19 cellular contexts compared by ENCODE assay signal in the genomic region with DNA sequence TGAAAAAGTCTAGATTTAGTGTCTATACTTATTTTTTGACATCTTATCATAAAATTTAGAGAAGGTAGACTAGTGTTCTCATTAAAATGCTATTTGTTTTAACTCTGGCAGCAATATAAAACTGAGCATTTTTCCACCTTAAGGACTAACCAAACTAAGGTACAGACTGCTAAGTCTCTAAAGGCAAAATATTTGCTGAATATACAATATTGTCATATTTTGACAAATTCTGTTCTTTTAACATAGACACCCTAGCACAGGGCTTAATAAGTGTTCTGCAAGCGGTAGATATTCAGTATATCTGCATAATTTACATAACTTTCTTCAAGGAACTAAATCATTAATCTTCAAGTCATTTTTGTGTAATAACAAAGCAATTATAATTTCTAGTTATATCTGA. TPM values are rescaled to one million over a fixed set of nuclear protein-coding genes. Genes with fewer than 3 reads are reported as not detected.
DNase-seq lines count a peak whose midpoint lies in the region; ATAC-seq, FAIRE-seq and TF ChIP-seq lines count a peak whose summit lies in the region.
"Had no signal": no experiment of that assay in that cellular context is flagged by ENCODE, and none has a peak within 500 bp of the region (broad histone marks: within the 10 kb centered on the region; RNA-seq: fewer than 3 reads in every experiment).

No MANE protein-coding gene starts in this region.

- POLR2A ChIA-PET in A549 (lab: Yijun Ruan, JAX): no interaction called here
- POLR2A ChIA-PET in K562 (lab: Yijun Ruan, JAX): no interaction called here
- POLR2A ChIA-PET in SK-N-SH (lab: Yijun Ruan, JAX): no interaction called here

- H3K4me1 ChIP-seq in A549 (0 out of 3 replicates have a peak, but pooled peaks cover 4% of the 10 kb centered on the region), K562 (replicated peaks in 1 of 2; ENCODE audit: control insufficient read depth in 2 of 2, insufficient read depth in 2 of 2, low read length in 2 of 2) (no peaks in the 10 kb centered on the region), SK-N-SH (ENCODE audit: control insufficient read depth in 1 of 2, insufficient read depth in 2 of 2, low read depth in 1 of 2, low read length in 1 of 2) (peaks cover 8 to 18% of the 10 kb centered on the region in 2 experiments; a peak in 1 of 4 replicates)

- H3K27me3 ChIP-seq in K562 (ENCODE audit: control insufficient read depth in 2 of 2, insufficient read depth in 2 of 2, low read length in 2 of 2) (no peaks in the 10 kb centered on the region), SK-N-SH (ENCODE audit: insufficient read depth) (no peaks in the 10 kb centered on the region)
- H3K27me3 ChIP-seq: BLaER1 had no signal

- H3K9me1 ChIP-seq in K562 (ENCODE audit: control insufficient read depth, insufficient read depth, low read length): no peaks in the 10 kb centered on the region

- no peak for TF ChIP-seq POLR2A in A549 (IDR thresholded peaks at IDR 0.05; ENCODE audit: low read length)
- no peak for TF ChIP-seq POLR2A in H54 (IDR thresholded peaks at IDR 0.05; ENCODE audit: low read depth, low read length)
- TF ChIP-seq POLR2A in K562 (conservative IDR thresholded peaks at IDR 0.05): no peak

- no peaks in the 10 kb centered on the region for H3K36me3 ChIP-seq in K562 (ENCODE audit: control insufficient read depth, insufficient read depth, low read length)
- H3K36me3 ChIP-seq in SK-N-SH (replicated peaks in 1 of 2; ENCODE audit: control insufficient read depth in 1 of 2, insufficient read depth in 2 of 2, low read length in 1 of 2): peaks cover 6 to 8% of the 10 kb centered on the region in 2 experiments

- intact Hi-C loops in K562 (cut with micrococcal nuclease): no loop called here

- no TSS peak for BruUV-seq in K562 (replicated peaks; lab: Mats Ljungman, UMichigan)

- H3K9me2 ChIP-seq in SK-N-SH: no peaks in the 10 kb centered on the region

- no peak for DNase-seq in A549 (ENCODE audit: low read depth in 1 of 2, low spot score in 1 of 2)
- no peak for DNase-seq in H54 (ENCODE audit: insufficient read length, low spot score)
- no peak for DNase-seq in K562 (ENCODE audit: extremely low read depth in 1 of 4, low spot score in 3 of 4)
- DNase-seq in COR-L47 (lab: John Stamatoyannopoulos, UW): no peak
- DNase-seq in SK-N-SH: no peak
- DNase-seq in ACHN: no peak
- DNase-seq: 8988T; CD4-positive, CD25-positive, alpha-beta regulatory T cell; CD8-positive, alpha-beta T cell; DMS53; DMS79 treated with DMSO at 0.1 percent for 48 hours; GF-D8; GM23248; H9 had no signal

- H3K79me2 ChIP-seq in K562 (ENCODE audit: control insufficient read depth, insufficient read depth, low read length) (no peaks in the 10 kb centered on the region), SK-N-SH (ENCODE audit: insufficient read depth) (peaks cover 18% of the 10 kb centered on the region)

- no peaks in the 10 kb centered on the region for H3K9me3 ChIP-seq in A549
- no peaks in the 10 kb centered on the region for H3K9me3 ChIP-seq in K562 (replicated peaks; ENCODE audit: control insufficient read depth, insufficient read depth, low read depth, low read length)
- no peaks in the 10 kb centered on the region for H3K9me3 ChIP-seq in SK-N-SH
- H3K9me3 ChIP-seq: BLaER1 had no signal

- peak; percentile 46 for FAIRE-seq in A549 (lab: Jason Lieb, UNC)
- FAIRE-seq in H54 (lab: Jason Lieb, UNC): peak; percentile 62
- FAIRE-seq in K562 (lab: Jason Lieb, UNC): no peak
- FAIRE-seq: GM12892, H1 had no signal

- no peak for TF ChIP-seq RAD21 in A549 (conservative IDR thresholded peaks at IDR 0.05 in 1 of 2, IDR thresholded peaks at IDR 0.05 in 1 of 2)
- TF ChIP-seq RAD21 in K562 (CRISPR knock-in tag; conservative IDR thresholded peaks at IDR 0.05 in 1 of 2, IDR thresholded peaks at IDR 0.05 in 1 of 2): no peak
- no peak for TF ChIP-seq RAD21 in SK-N-SH (IDR thresholded peaks at IDR 0.05; ENCODE audit: low read length)

- H3K9ac ChIP-seq in K562 (ENCODE audit: insufficient read depth in 1 of 2, low read depth in 2 of 2, low read length in 2 of 2): no peak overlapping the region
- no peak overlapping the region for H3K9ac ChIP-seq in SK-N-SH
- H3K9ac ChIP-seq: BLaER1, GM23248 had no signal

- H3K4me3 ChIP-seq in A549: no peak overlapping the region
- H3K4me3 ChIP-seq in K562: no peak overlapping the region
- no peak overlapping the region for H3K4me3 ChIP-seq in SK-N-SH (ENCODE audit: low read depth in 2 of 2, low read length in 1 of 2)
- H3K4me3 ChIP-seq: BLaER1, GM23248 had no signal

- in situ Hi-C loops in K562 (cut with MboI): no loop called here
- in situ Hi-C loops in ACHN (cut with HindIII; ENCODE audit: low pct_ligation_motif_present, low pct_unique_long_range_greater_than_20kb, low sequenced_read_pairs): no loop called here

- 74% methylated on average over 1 of the region's 1 CpG for WGBS in A549 (ENCODE audit: missing lambda C conversion rate)
- 0% methylated on average over 1 of the region's 1 CpG for WGBS in K562 (ENCODE audit: insufficient coverage, low coverage, missing lambda C conversion rate)
- whole genome bisulfite sequencing in SK-N-SH (ENCODE audit: low lambda C conversion rate): 85% methylated on average over 1 of the region's 1 CpG

- peaks cover 1% of the 10 kb centered on the region for H3F3A ChIP-seq in SK-N-SH (replicated peaks; ENCODE audit: insufficient read depth)

- H2AFZ ChIP-seq in K562 (ENCODE audit: low read depth, low read length) (no peak overlapping the region), SK-N-SH (ENCODE audit: low read depth) (no peak overlapping the region)
- H2AFZ ChIP-seq: GM23248 had no signal

- TF ChIP-seq CTCF in A549 (IDR thresholded peaks at IDR 0.05) (no peak), K562 (IDR thresholded peaks at IDR 0.05 in 2 of 3, conservative IDR thresholded peaks at IDR 0.05 in 1 of 3; ENCODE audit: insufficient read depth in 2 of 3, low read depth in 1 of 3, low read length in 3 of 3) (no peak), SK-N-SH (IDR thresholded peaks at IDR 0.05) (no peak)

- H4K20me1 ChIP-seq in K562 (replicated peaks; ENCODE audit: control insufficient read depth, insufficient read depth, low read length) (no peaks in the 10 kb centered on the region), SK-N-SH (ENCODE audit: insufficient read depth) (no peaks in the 10 kb centered on the region)
- H4K20me1 ChIP-seq: BLaER1 had no signal

- H3K27ac ChIP-seq in A549 (no peak overlapping the region), K562 (ENCODE audit: extremely low read depth, low read depth, low read length) (no peak overlapping the region), SK-N-SH (ENCODE audit: low read depth in 2 of 2, low read length in 1 of 2) (no peak overlapping the region)
- H3K27ac ChIP-seq: BLaER1, C4-2B, GM23248 had no signal

- H3K4me2 ChIP-seq in A549 (no peak overlapping the region), K562 (ENCODE audit: insufficient read depth, low read length) (no peak overlapping the region), SK-N-SH (no peak overlapping the region)
- H3K4me2 ChIP-seq: BLaER1 had no signal

- ATAC-seq in A549 (no peak), K562 (no peak)
- ATAC-seq: CD8-positive, alpha-beta T cell; HCT116 had no signal

- CTCF ChIA-PET in A549 (lab: Yijun Ruan, JAX) (interaction anchor here (1.2 kb wide), 1 partner anchor 15 kb away, joined by 3 read pairs; no protein-coding TSS in a partner anchor), K562 (lab: Yijun Ruan, JAX; ENCODE audit: low intra/inter-chr PET ratio) (no interaction called here), SK-N-SH (lab: Yijun Ruan, JAX) (no interaction called here)

- TF ChIP-seq EP300 in A549 (IDR thresholded peaks at IDR 0.05) (no peak), K562 (IDR thresholded peaks at IDR 0.05; ENCODE audit: low read length) (no peak), SK-N-SH (IDR thresholded peaks at IDR 0.05; ENCODE audit: borderline replicate concordance in 1 of 2, low read depth in 1 of 2, low read length in 1 of 2) (no peak)

TF ChIP-seq in A549, 52 proteins besides CTCF, POLR2A, EP300 and RAD21 (continues in another document):
- TF ChIP-seq RARB (CRISPR knock-in tag; IDR thresholded peaks at IDR 0.05) (no peak), MAFK (IDR thresholded peaks at IDR 0.05; ENCODE audit: partially characterized antibody) (peak; percentile 67), BHLHE40 (IDR thresholded peaks at IDR 0.05; ENCODE audit: low read depth, low read length) (no peak)

TF ChIP-seq in K562, 482 proteins besides CTCF, POLR2A, EP300 and RAD21 (continues in another document):
- TF ChIP-seq DACH1 (IDR thresholded peaks at IDR 0.05; ENCODE audit: partially characterized antibody) (no peak), MAFG (tag; conservative IDR thresholded peaks at IDR 0.05) (peak; percentile 37; the same call in 1 of the 2 replicates)

RNA-seq across cellular contexts. Expression of gene RTKN2, which starts 8.6 kb away (rescaled TPM):
- polyA plus RNA-seq in A549 (2011; rRNA removed) (1.4 and 2.4 TPM in 2 replicates), A549 (2017; fragmentation: RNase III; extraction: RNeasy Plus Mini Kit Qiagen cat#74134 plus additional on column Dnase treatment) (1.6 to 1.8 TPM (median 1.8 TPM) in 3 replicates), K562 (2011; rRNA removed) (0.08 and 0.12 TPM in 2 replicates), K562 (2014; fragmentation: Illumina TruSeq; extraction: Trizol) (not detected in 2 replicates), K562 (2014; fragmentation: Nextera tagmentation; extraction: Ambion mirVana) (under 1 TPM; 0.03 TPM), K562 (2014; rRNA removed) (0.05 and 0.35 TPM in 2 replicates), SK-N-SH (2012; rRNA removed) (1.4 and 1.5 TPM in 2 replicates)
- 0.39 and 0.40 TPM in 2 replicates for polyA plus RNA-seq in A549 (2012; cell fraction: cytosol; rRNA removed)
- 0.18 and 0.21 TPM in 2 replicates for polyA plus RNA-seq in A549 (2012; cell fraction: nucleus; rRNA removed)
- polyA minus RNA-seq in A549 (2011; rRNA and poly(A)+ RNA removed): 0.58 and 0.83 TPM in 2 replicates
- not detected in 2 replicates for total RNA-seq in K562 (2011; cell fraction: chromatin; rRNA removed; ENCODE audit: low replicate concordance)
- total RNA-seq in K562 (2011; cell fraction: nucleolus; rRNA removed): not detected in 2 replicates
- total RNA-seq in K562 (2011; cell fraction: nucleoplasm; rRNA removed): not detected in 2 replicates
- total RNA-seq in K562 (2014; rRNA removed) (not detected in 2 replicates), K562 (2014; rRNA removed; fragmentation: Illumina TruSeq; extraction: Trizol) (0.10 and 0.11 TPM in 2 replicates), K562 (2015; rRNA removed; fragmentation: Illumina TruSeq; extraction: Trizol) (0.04 and 0.08 TPM in 2 replicates), K562 (2021) (0.09 and 0.18 TPM in 2 replicates)
- 0.01 TPM in 1 of 2 replicates, not detected in the other for polyA plus RNA-seq in K562 (2011; cell fraction: cytosol; rRNA removed)
- 0.06 and 0.07 TPM in 2 replicates for polyA plus RNA-seq in K562 (2011; cell fraction: nucleus; rRNA removed)
- polyA plus RNA-seq in K562 (2012): 0.13 and 0.33 TPM in 2 replicates
- 0.18 and 0.21 TPM in 2 replicates for polyA minus RNA-seq in K562 (2011; rRNA and poly(A)+ RNA removed)
- not detected in 2 replicates for polyA minus RNA-seq in K562 (2011; cell fraction: cytosol; rRNA and poly(A)+ RNA removed)
- 0.13 and 0.44 TPM in 2 replicates for polyA minus RNA-seq in K562 (2011; cell fraction: nucleus; rRNA and poly(A)+ RNA removed)
- polyA plus RNA-seq in SK-N-SH (2012; cell fraction: cytosol; rRNA removed): 2.0 and 2.6 TPM in 2 replicates
- polyA plus RNA-seq in SK-N-SH (2012; cell fraction: nucleus; rRNA removed): 1.1 and 2.8 TPM in 2 replicates

Comparison
In these comparisons a context has a peak if more than half of its experiments do, and no peak if none do; other contexts are left out.
1. Of the 35 proteins assayed by ChIP-seq in both K562 and A549: peak only in K562: none; only in A549: MAFK; in both: none; in neither: 34.